Comparison of ENCODE assay signal across 8 cellular contexts in the genomic region with DNA sequence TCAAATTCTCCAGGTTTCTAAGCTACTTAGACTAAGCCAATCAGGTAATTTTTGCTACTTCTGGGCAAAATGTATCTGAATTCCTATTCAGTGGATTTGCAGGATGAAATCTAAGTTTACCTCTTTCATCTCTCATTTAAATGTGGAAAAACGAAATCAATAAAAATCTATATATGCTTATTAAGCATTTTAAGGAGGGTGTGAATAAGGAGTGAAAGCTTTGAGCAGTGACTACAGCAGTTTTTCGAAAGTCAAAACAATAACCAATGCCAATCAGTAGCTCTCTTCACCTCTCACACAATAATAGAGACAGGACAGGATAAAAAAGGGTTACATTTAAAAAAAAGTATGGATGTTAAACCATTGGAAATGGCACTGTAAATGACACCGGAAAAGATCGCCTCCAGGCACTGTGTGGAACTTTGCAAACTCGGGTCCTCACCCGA. TPM values are rescaled to one million over a fixed set of nuclear protein-coding genes. Genes with fewer than 3 reads are reported as not detected.
A peak's percentile ranks its signal among the peaks of the same experiment; 100 is the strongest.
DNase-seq lines count a peak whose midpoint lies in the region; ATAC-seq and TF ChIP-seq lines count a peak whose summit lies in the region.

No MANE protein-coding gene starts in this region.

- no peak overlapping the region for H3K27ac ChIP-seq in A673 (ENCODE audit: low read depth, low read length, poor library complexity, severe bottlenecking)
- peak overlapping the region; percentile 36; the same call in 1 of the 2 replicates for H3K27ac ChIP-seq in MM.1S (ENCODE audit: low read length)
- H3K27ac ChIP-seq in gastrocnemius medialis = peak overlapping the region; percentile 87 to 93 (median 88)

- no peaks in the 10 kb centered on the region for H3K9me3 ChIP-seq in A673 (ENCODE audit: low read depth, low read length, poor library complexity, severe bottlenecking)
- no peaks in the 10 kb centered on the region for H3K9me3 ChIP-seq in MM.1S (replicated peaks; ENCODE audit: insufficient read depth, low read length)
- no peaks in the 10 kb centered on the region for H3K9me3 ChIP-seq in gastrocnemius medialis

- H4K20me1 ChIP-seq in MM.1S (ENCODE audit: insufficient read depth, low read length) = no peaks in the 10 kb centered on the region

- H2AFZ ChIP-seq in MM.1S (ENCODE audit: low read length) = peak overlapping the region; percentile 87

- CTCF ChIA-PET in A673 (lab: Charles Lee) = interaction anchor here (1.8 kb wide), 1 partner anchor 157 kb away, joined by 4 read pairs; no protein-coding TSS in a partner anchor

- TF ChIP-seq CTCF in A673 (conservative IDR thresholded peaks at IDR 0.05; ENCODE audit: low read depth, low read length) (no peak), MM.1S (IDR thresholded peaks at IDR 0.05; ENCODE audit: low read length) (no peak), epithelial cell of proximal tubule (conservative IDR thresholded peaks at IDR 0.05; ENCODE audit: low read depth, low read length) (no peak), gastrocnemius medialis (IDR thresholded peaks at IDR 0.05 in 4 of 5, conservative IDR thresholded peaks at IDR 0.05 in 1 of 5) (no peak)

- peak overlapping the region; percentile 54 for H3K9ac ChIP-seq in MM.1S (ENCODE audit: low read length)

- TF ChIP-seq POLR2A in gastrocnemius medialis (IDR thresholded peaks at IDR 0.05) = no peak

- no TSS peak for BruUV-seq in A673 (replicated peaks; lab: Mats Ljungman, UMichigan)

- H3K9me2 ChIP-seq in MM.1S (replicated peaks; ENCODE audit: insufficient read depth, low read length) = no peaks in the 10 kb centered on the region

- in situ Hi-C loops in gastrocnemius medialis (cut with MboI; ENCODE audit: low sequenced_read_pairs in 4 of 4) = loop anchor here in 1 of 4 donors (25.0 kb wide), 1 partner anchor 569 kb away; the partner anchor contains the start of gene LCA5

- peaks cover 4% of the 10 kb centered on the region for H3K4me1 ChIP-seq in A673 (ENCODE audit: insufficient read depth, low read length, poor library complexity, severe bottlenecking)
- peaks cover 9% of the 10 kb centered on the region for H3K4me1 ChIP-seq in MM.1S (ENCODE audit: low read length)
- peaks cover 5 to 10% of the 10 kb centered on the region in 2 donors for H3K4me1 ChIP-seq in gastrocnemius medialis

- peak overlapping the region; percentile 68 for H3K4me2 ChIP-seq in MM.1S (ENCODE audit: low read depth, low read length)

- intact Hi-C loops in A673 (cut with micrococcal nuclease; ENCODE audit: unreplicated experiment) (no loop called here), gastrocnemius medialis (cut with DNase I; ENCODE audit: low total_unique reads) (loop anchor here (1.0 to 10.0 kb wide), 3 partner anchors 104 to 1647 kb away; partner anchors contain the start of genes HMGN3 and TTK)

- no peaks in the 10 kb centered on the region for H3K36me3 ChIP-seq in A673 (ENCODE audit: insufficient read depth, low read length, poor library complexity, severe bottlenecking)
- H3K36me3 ChIP-seq in MM.1S (replicated peaks; ENCODE audit: insufficient read depth, low read length) = no peaks in the 10 kb centered on the region
- no peaks in the 10 kb centered on the region for H3K36me3 ChIP-seq in gastrocnemius medialis

- H3K79me2 ChIP-seq in MM.1S (ENCODE audit: low read length) = peaks cover 31% of the 10 kb centered on the region

- no peaks in the 10 kb centered on the region for H3F3A ChIP-seq in MM.1S (ENCODE audit: insufficient read depth, low read length)

- peak; percentile 28 for ATAC-seq in GM19395 (IDR thresholded peaks at IDR 0.05; ENCODE audit: unreplicated experiment)
- peak in 1 of 2 donors; percentile 6 for ATAC-seq in gastrocnemius medialis
- no peak for ATAC-seq in GM18873 (IDR thresholded peaks at IDR 0.05; ENCODE audit: low FRiP score, unreplicated experiment)

- DNase-seq in A673 (ENCODE audit: low spot score) (no peak), MM.1S (no peak), epithelial cell of proximal tubule (ENCODE audit: low read depth) (no peak), gastrocnemius medialis (no peak), NCI-H524 (lab: John Stamatoyannopoulos, UW) (no peak), NCI-H345 (lab: John Stamatoyannopoulos, UW) (no peak)

- H3K4me3 ChIP-seq in A673 (ENCODE audit: low read depth, low read length, poor library complexity, severe bottlenecking) (peak overlapping the region; percentile 85), MM.1S (ENCODE audit: low read length) (peak overlapping the region; percentile 64), epithelial cell of proximal tubule (ENCODE audit: low read depth, low read length) (peak overlapping the region; percentile 92), gastrocnemius medialis (peak overlapping the region; percentile 55 to 83 (median 80))

- POLR2A ChIA-PET in A673 (lab: Charles Lee; ENCODE audit: low non-redundant PET) = interaction anchor here (0.6 kb wide), 1 partner anchor 8 kb away, joined by 3 read pairs; no protein-coding TSS in a partner anchor

- H3K27me3 ChIP-seq in A673 (replicated peaks; ENCODE audit: insufficient read depth, low read depth, low read length, poor library complexity) (no peaks in the 10 kb centered on the region), MM.1S (replicated peaks; ENCODE audit: insufficient read depth, low read length) (no peaks in the 10 kb centered on the region), gastrocnemius medialis (no peaks in the 10 kb centered on the region)

RNA-seq across cellular contexts. Expression of gene BCKDHB, which starts 0.5 kb away (rescaled TPM):
- total RNA-seq in A673 (2021) (20.0 and 23.5 TPM in 2 replicates), epithelial cell of proximal tubule (10.9 and 11.9 TPM in 2 replicates), gastrocnemius medialis (1 to 10 TPM; 1.6 to 6.9 (median 4.8) TPM)
